Comparison of ENCODE assay signal across 14 cellular contexts in genomic region chr12:68291396-68292036, GRCh38. TPM values are rescaled to one million over a fixed set of nuclear protein-coding genes. Genes with fewer than 3 reads are reported as not detected.
"Had no signal": no experiment of that assay in that cellular context is flagged by ENCODE, and none has a peak within 500 bp of the region (broad histone marks: within the 10 kb centered on the region; RNA-seq: fewer than 3 reads in every experiment).

No MANE protein-coding gene starts in this region.

- H3K27me3 Mint-ChIP-seq: naive thymus-derived CD8-positive, alpha-beta T cell had no signal

- H3K4me3 Mint-ChIP-seq: naive thymus-derived CD8-positive, alpha-beta T cell had no signal

- ATAC-seq: left cardiac atrium; mucosa of descending colon; naive thymus-derived CD8-positive, alpha-beta T cell; right cardiac atrium had no signal

- DNase-seq: activated gamma-delta T cell; central memory CD4-positive, alpha-beta T cell; effector memory CD4-positive, alpha-beta T cell; left cardiac atrium; mucosa of descending colon; naive thymus-derived CD8-positive, alpha-beta T cell; right cardiac atrium; small intestine; T-helper 9 cell; transverse colon had no signal

- H3K9me3 ChIP-seq: mucosa of descending colon, transverse colon had no signal

- H3K27ac ChIP-seq: transverse colon had no signal

- H3K27me3 ChIP-seq: transverse colon had no signal

- H3K4me3 ChIP-seq: lung, mucosa of descending colon, transverse colon had no signal

- H3K36me3 ChIP-seq: transverse colon had no signal

RNA-seq across cellular contexts. Expression of gene IL22, which starts 38.1 kb away (rescaled TPM):
- total RNA-seq: epithelial cell of proximal tubule; glomerular endothelial cell; left cardiac atrium; lung; mucosa of descending colon; naive thymus-derived CD8-positive, alpha-beta T cell; posterior vena cava; right cardiac atrium; transverse colon had no signal
- polyA plus RNA-seq: naive thymus-derived CD8-positive, alpha-beta T cell; right cardiac atrium; small intestine had no signal
